35 cellular contexts compared by ENCODE assay signal in the genomic region with DNA sequence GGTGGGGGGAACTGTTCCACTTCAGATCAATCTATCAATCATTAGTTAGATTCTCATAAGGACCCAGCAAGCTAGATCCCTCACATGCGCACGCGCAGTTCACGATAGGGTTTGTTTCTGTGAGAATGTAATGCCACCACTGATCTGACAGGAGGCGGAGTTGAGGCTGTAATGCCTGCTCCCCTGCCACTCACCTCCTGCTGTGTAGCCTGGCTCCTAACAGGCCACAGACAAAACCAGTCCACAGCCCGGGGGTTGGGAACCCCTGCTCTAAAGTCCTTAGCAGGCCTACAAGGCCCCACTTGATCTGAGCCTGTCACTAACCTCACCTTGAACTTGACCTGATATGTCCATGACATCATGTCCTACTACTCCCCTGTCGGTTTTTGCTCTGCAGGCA. TPM values are rescaled to one million over a fixed set of nuclear protein-coding genes. Genes with fewer than 3 reads are reported as not detected.
"Had no signal": no experiment of that assay in that cellular context is flagged by ENCODE, and none has a peak within 500 bp of the region (broad histone marks: within the 10 kb centered on the region; RNA-seq: fewer than 3 reads in every experiment).

No MANE protein-coding gene starts in this region.

- H3K36me3 ChIP-seq: adrenal gland, breast epithelium, Peyer's patch had no signal

- H3K4me1 ChIP-seq: breast epithelium had no signal

- H3K9me3 Mint-ChIP-seq: activated CD8-positive, alpha-beta T cell treated with anti-CD3 and anti-CD28 coated beads for 36 hours; activated naive CD4-positive, alpha-beta T cell treated with anti-CD3 and anti-CD28 coated beads for 36 hours; activated naive CD4-positive, alpha-beta T cell treated with anti-CD3 and anti-CD28 coated beads, Interleukin-2, amount 50 U/mL, for 72 hours; activated T-cell treated with anti-CD3 and anti-CD28 coated beads, Interleukin-2, amount 50 U/mL, for 4 hours; activated T-helper 1 cell treated with anti-CD3 and anti-CD28 coated beads, Interleukin-12 subunit alpha, Interleukin-12 subunit beta, Interleukin-2, Interleukin-4 antibody, amounts not matched to agents 30 ng/mL and 10 ng/mL and 1 ng/mL, durations not matched to agents 14 hours and 24 hours and 36 hours; T-cell had no signal

- H3K4me3 ChIP-seq: adrenal gland, body of pancreas, breast epithelium, Peyer's patch had no signal

- H3K4me3 Mint-ChIP-seq: activated CD8-positive, alpha-beta T cell treated with anti-CD3 and anti-CD28 coated beads for 36 hours; activated naive CD4-positive, alpha-beta T cell treated with anti-CD3 and anti-CD28 coated beads for 36 hours; activated T-cell treated with anti-CD3 and anti-CD28 coated beads, Interleukin-2, amount 50 U/mL, for 4 hours; activated T-helper 1 cell treated with anti-CD3 and anti-CD28 coated beads, Interleukin-12 subunit alpha, Interleukin-12 subunit beta, Interleukin-2, Interleukin-4 antibody, amounts not matched to agents 30 ng/mL and 10 ng/mL and 1 ng/mL, durations not matched to agents 14 hours and 24 hours and 36 hours; T-cell; T-helper 17 cell had no signal

- DNase-seq: activated CD4-positive, alpha-beta T cell treated with anti-CD3 and anti-CD28 coated beads for 1 hour; activated CD4-positive, alpha-beta T cell treated with anti-CD3 and anti-CD28 coated beads for 48 hours; activated CD4-positive, CD25-positive, alpha-beta regulatory T cell; activated CD8-positive, alpha-beta memory T cell treated with anti-CD3 and anti-CD28 coated beads, Interleukin-2, amount 50 U/mL, for 4 hours; activated CD8-positive, alpha-beta T cell treated with anti-CD3 and anti-CD28 coated beads for 36 hours; activated gamma-delta T cell treated with Interleukin-2 at 50 U/mL for 16 hours; activated naive CD4-positive, alpha-beta T cell treated with anti-CD3 and anti-CD28 coated beads for 36 hours; activated T-cell treated with anti-CD3 and anti-CD28 coated beads for 4 hours; activated T-cell treated with anti-CD3 and anti-CD28 coated beads, Interleukin-2, amount 50 U/mL, for 4 hours; adrenal gland; body of pancreas; Kasumi-1; MM.1S; MV-4-11; NCI-H1092; NCI-H1436 treated with DMSO at 0.1 percent for 48 hours; NCI-H1694 treated with DMSO at 0.1 percent for 48 hours; NCI-H2029; NCI-H345; NCI-H524 treated with DMSO at 0.1 percent for 48 hours; NK-92 treated with Interleukin-12 subunit alpha and Interleukin-12 subunit beta, amount 100 ng/mL, for 24 hours; PC-3; Peyer's patch; RPMI8226; SHP77 treated with DMSO at 0.1 percent for 48 hours; T-cell; T-helper 17 cell had no signal

- H3K27me3 ChIP-seq: adrenal gland, body of pancreas, breast epithelium, Peyer's patch had no signal

- H3K27ac Mint-ChIP-seq: activated CD8-positive, alpha-beta T cell treated with anti-CD3 and anti-CD28 coated beads for 36 hours; activated naive CD4-positive, alpha-beta T cell treated with anti-CD3 and anti-CD28 coated beads for 36 hours; activated naive CD4-positive, alpha-beta T cell treated with anti-CD3 and anti-CD28 coated beads, Interleukin-2, amount 50 U/mL, for 72 hours; activated T-helper 1 cell treated with anti-CD3 and anti-CD28 coated beads, Interleukin-12 subunit alpha, Interleukin-12 subunit beta, Interleukin-2, Interleukin-4 antibody, amounts not matched to agents 30 ng/mL and 10 ng/mL and 1 ng/mL, durations not matched to agents 14 hours and 24 hours and 36 hours; T-cell; T-helper 17 cell had no signal

- H3K4me1 Mint-ChIP-seq: T-cell, T-helper 17 cell had no signal

- H3K36me3 Mint-ChIP-seq: activated naive CD4-positive, alpha-beta T cell treated with anti-CD3 and anti-CD28 coated beads, Interleukin-2, amount 50 U/mL, for 72 hours; T-cell had no signal

- ATAC-seq: activated CD8-positive, alpha-beta T cell treated with anti-CD3 and anti-CD28 coated beads for 36 hours; activated naive CD4-positive, alpha-beta T cell treated with anti-CD3 and anti-CD28 coated beads, Interleukin-2, amount 50 U/mL, for 72 hours; activated T-cell treated with anti-CD3 and anti-CD28 coated beads, Interleukin-2, amount 50 U/mL, for 4 hours; body of pancreas; PC-3; SK-N-SH treated with all-trans-retinoic acid at 6 μM for 48 hours; T-cell; T-helper 17 cell had no signal

- H3K9me3 ChIP-seq: adrenal gland, body of pancreas, breast epithelium, Peyer's patch had no signal

- H3K27ac ChIP-seq: adrenal gland, body of pancreas, breast epithelium, Peyer's patch, VCaP had no signal

RNA-seq across cellular contexts. Expression of a gene that starts 30.3 kb away (rescaled TPM):
- total RNA-seq: body of pancreas, breast epithelium, cardiac septum, NCI-H460, Peyer's patch, SK-MEL-5, T-helper 17 cell had no signal
